Comparison of ENCODE assay signal across 33 cellular contexts in the genomic region with DNA sequence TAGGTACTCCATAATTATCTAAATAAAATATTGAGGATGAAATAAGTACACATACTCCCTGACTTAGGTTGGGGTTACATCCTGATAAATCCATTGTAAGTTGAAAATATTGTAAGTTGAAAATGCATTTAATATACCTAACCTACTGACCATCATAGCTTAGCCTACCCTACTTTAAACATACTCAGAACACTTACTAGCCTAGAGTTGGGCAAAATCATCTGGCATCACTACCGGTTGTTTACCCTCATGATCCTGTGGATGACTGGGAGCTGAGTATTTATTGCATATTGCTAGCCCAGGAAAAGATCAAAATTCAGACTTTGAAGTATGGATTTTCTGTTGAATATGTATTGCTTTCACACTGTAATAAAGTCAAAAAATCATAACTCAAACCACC.
"Had no signal": no experiment of that assay in that cellular context is flagged by ENCODE, and none has a peak within 500 bp of the region (broad histone marks: within the 10 kb centered on the region; RNA-seq: fewer than 3 reads in every experiment).

No MANE protein-coding gene starts in this region.

- H3K4me1 ChIP-seq: adrenal gland, ascending aorta, body of pancreas, breast epithelium had no signal

- ATAC-seq: activated naive CD4-positive, alpha-beta T cell treated with anti-CD3 and anti-CD28 coated beads, Interleukin-2, amount 50 U/mL, for 72 hours; activated naive CD8-positive, alpha-beta T cell treated with anti-CD3 and anti-CD28 coated beads, Interleukin-2, amount 50 U/mL, for 24 hours; activated T-cell treated with anti-CD3 and anti-CD28 coated beads, Interleukin-2, amount 50 U/mL, for 4 hours; activated T-cell treated with anti-CD3 and anti-CD28 coated beads, Interleukin-2, amount 50 U/mL, for 72 hours; activated T-helper 17 cell treated with anti-CD3 and anti-CD28 coated beads, Interleukin-2, amount 50 U/mL, for 72 hours; body of pancreas had no signal

- H3K9me3 ChIP-seq: adrenal gland, ascending aorta, body of pancreas, breast epithelium had no signal

- H3K36me3 ChIP-seq: adrenal gland, ascending aorta, brain microvascular endothelial cell, breast epithelium, cardiac muscle cell had no signal

- H3K4me3 ChIP-seq: adrenal gland, ascending aorta, body of pancreas, breast epithelium, cardiac muscle cell had no signal

- DNase-seq: activated effector memory CD4-positive, alpha-beta T cell treated with anti-CD3 and anti-CD28 coated beads, Interleukin-2, amount 50 U/mL, for 16 hours; activated effector memory CD4-positive, alpha-beta T cell treated with Interleukin-2 at 50 U/mL for 16 hours; activated gamma-delta T cell; activated gamma-delta T cell treated with Interleukin-2 at 50 U/mL for 16 hours; activated naive CD4-positive, alpha-beta T cell; activated naive CD4-positive, alpha-beta T cell treated with anti-CD3 and anti-CD28 coated beads for 36 hours; activated naive CD4-positive, alpha-beta T cell treated with anti-CD3 and anti-CD28 coated beads, Interleukin-2, amount 10 ng/mL, durations not matched to agents 7 days and 5 days; activated naive CD4-positive, alpha-beta T cell treated with anti-CD3 and anti-CD28 coated beads, Interleukin-2, amount 50 U/mL, for 16 hours; activated naive CD4-positive, alpha-beta T cell treated with Interleukin-2 at 50 U/mL for 16 hours; activated naive CD8-positive, alpha-beta T cell treated with anti-CD3 and anti-CD28 coated beads for 36 hours; activated naive CD8-positive, alpha-beta T cell treated with anti-CD3 and anti-CD28 coated beads, Interleukin-2, amount 10 ng/mL, durations not matched to agents 7 days and 5 days; activated naive CD8-positive, alpha-beta T cell treated with anti-CD3 and anti-CD28 coated beads, Interleukin-2, amount 50 U/mL, for 24 hours; activated T-cell treated with anti-CD3 and anti-CD28 coated beads, Interleukin-2, amount 50 U/mL, for 24 hours; activated T-cell treated with anti-CD3 and anti-CD28 coated beads, Interleukin-2, amount 50 U/mL, for 4 hours; activated T-cell treated with anti-CD3 and anti-CD28 coated beads, Interleukin-2, amount 50 U/mL, for 48 hours; activated T-cell treated with anti-CD3 and anti-CD28 coated beads, Interleukin-2, amount 50 U/mL, for 72 hours; adrenal gland; amniotic stem cell; amygdala; anterior cingulate cortex; aorta; body of pancreas; brain microvascular endothelial cell; caudate nucleus; central memory CD4-positive, alpha-beta T cell; cerebellar nuclear complex had no signal

- FAIRE-seq: astrocyte, bronchial epithelial cell had no signal

- H3K27me3 ChIP-seq: adrenal gland, ascending aorta, body of pancreas, brain microvascular endothelial cell, breast epithelium, cardiac muscle cell had no signal

- H3K27ac ChIP-seq: adrenal gland, ascending aorta, body of pancreas, brain microvascular endothelial cell, breast epithelium, cardiac muscle cell had no signal
